Comparison of ENCODE assay signal across 8 cellular contexts in genomic region chr17:7435676-7436555, GRCh38. TPM values are rescaled to one million over a fixed set of nuclear protein-coding genes. Genes with fewer than 3 reads are reported as not detected.
DNase-seq lines count a peak whose midpoint lies in the region; ATAC-seq, FAIRE-seq and TF ChIP-seq lines count a peak whose summit lies in the region.

No MANE protein-coding gene starts in this region.

- BruUV-seq in K562 (replicated peaks; lab: Mats Ljungman, UMichigan), result TSS peak; percentile 82

- DNase-seq in activated T-cell treated with anti-CD3 and anti-CD28 coated beads for 1 hour (ENCODE audit: low read depth) (peak; percentile 36), activated T-cell treated with anti-CD3 and anti-CD28 coated beads for 4 hours (no peak), T-helper 17 cell (peak; percentile 49 to 51 (median 49)), K562 (ENCODE audit: extremely low read depth in 1 of 4, low spot score in 3 of 4) (peak; percentile 47 to 69 (median 54)), kidney tubule cell (ENCODE audit: low spot score) (peak; percentile 63), NCI-H1048 (lab: John Stamatoyannopoulos, UW) (no peak)
- peak; percentile 51 for DNase-seq in stimulated activated CD4-positive, alpha-beta T cell treated with anti-CD3 and anti-CD28 coated beads, Interleukin-4, amount 100 ng/mL, for 24 hours

- no peaks in the 10 kb centered on the region for H3K27me3 ChIP-seq in K562 (ENCODE audit: control insufficient read depth in 2 of 2, insufficient read depth in 2 of 2, low read length in 2 of 2)

- H3K79me2 ChIP-seq in K562 (ENCODE audit: control insufficient read depth, insufficient read depth, low read length), result peaks cover 7% of the 10 kb centered on the region; the same call in 2 of the 3 replicates

- no peaks in the 10 kb centered on the region for H3K9me1 ChIP-seq in K562 (ENCODE audit: control insufficient read depth, insufficient read depth, low read length)

- POLR2A ChIA-PET in K562 (lab: Yijun Ruan, JAX), result interaction anchor here (0.5 to 4.2 kb wide), 10 partner anchors 8 to 556 kb away, joined by 3 to 21 read pairs (median 4); partner anchors contain the start of genes POLR2A, SPEM2 and TP53

- H3K9me3 ChIP-seq in T-helper 17 cell (ENCODE audit: control insufficient read depth, low read length, poor library complexity, severe bottlenecking), result no peaks in the 10 kb centered on the region
- H3K9me3 ChIP-seq in K562 (replicated peaks; ENCODE audit: control insufficient read depth, insufficient read depth, low read depth, low read length), result no peaks in the 10 kb centered on the region

- peak overlapping the region; percentile 92 for H2AFZ ChIP-seq in K562 (ENCODE audit: low read depth, low read length)

- H3K36me3 Mint-ChIP-seq in T-helper 17 cell (ENCODE audit: low read depth), result peaks cover 4% of the 10 kb centered on the region

- no peak for TF ChIP-seq EP300 in K562 (IDR thresholded peaks at IDR 0.05; ENCODE audit: low read length)

- CTCF ChIA-PET in K562 (lab: Yijun Ruan, JAX; ENCODE audit: low intra/inter-chr PET ratio), result no interaction called here

- FAIRE-seq in K562 (lab: Jason Lieb, UNC), result peak; percentile 32

- intact Hi-C loops in K562 (cut with micrococcal nuclease), result loop anchor here (5.0 kb wide), 2 partner anchors 34 to 46 kb away; partner anchors contain the start of genes POLR2A, SLC35G6 and TMEM256

- H3K36me3 ChIP-seq in K562 (ENCODE audit: control insufficient read depth, insufficient read depth, low read length), result no peaks in the 10 kb centered on the region

- WGBS in K562 (ENCODE audit: insufficient coverage, low coverage, missing lambda C conversion rate), result 22% methylated on average over 19 of the region's 49 CpGs

- TF ChIP-seq RAD21 in K562 (CRISPR knock-in tag; conservative IDR thresholded peaks at IDR 0.05 in 1 of 2, IDR thresholded peaks at IDR 0.05 in 1 of 2), result peak in 1 of 2 experiments; percentile 38; a peak in 2 of 4 replicates

- TF ChIP-seq CTCF in K562 (IDR thresholded peaks at IDR 0.05 in 2 of 3, conservative IDR thresholded peaks at IDR 0.05 in 1 of 3; ENCODE audit: insufficient read depth in 2 of 3, low read depth in 1 of 3, low read length in 3 of 3), result peak in 1 of 3 experiments; percentile 25; a peak in 3 of 6 replicates

- TF ChIP-seq POLR2A in K562 (conservative IDR thresholded peaks at IDR 0.05), result peak; percentile 51; the same call in 1 of the 2 replicates

- ATAC-seq in HG03571 (IDR thresholded peaks at IDR 0.05; ENCODE audit: unreplicated experiment), result peak; percentile 17
- ATAC-seq in T-helper 17 cell, result peak; percentile 50
- ATAC-seq in K562, result peak; percentile 72

- peak overlapping the region; percentile 90 for H3K4me2 ChIP-seq in K562 (ENCODE audit: insufficient read depth, low read length)

- H3K4me1 Mint-ChIP-seq in T-helper 17 cell, result peaks cover 33% of the 10 kb centered on the region

- peaks cover 15 to 59% of the 10 kb centered on the region in 2 experiments; a peak in 4 of 5 replicates for H3K4me1 ChIP-seq in K562 (replicated peaks in 1 of 2; ENCODE audit: control insufficient read depth in 2 of 2, insufficient read depth in 2 of 2, low read length in 2 of 2)

- H3K4me3 ChIP-seq in K562, result peak overlapping the region; percentile 64

- H4K20me1 ChIP-seq in K562 (replicated peaks; ENCODE audit: control insufficient read depth, insufficient read depth, low read length), result no peaks in the 10 kb centered on the region

- in situ Hi-C loops in K562 (cut with MboI), result no loop called here

- peak overlapping the region; percentile 97 for H3K27ac Mint-ChIP-seq in T-helper 17 cell

- H3K27me3 Mint-ChIP-seq in T-helper 17 cell, result peaks cover 17% of the 10 kb centered on the region

- H3K4me3 Mint-ChIP-seq in T-helper 17 cell, result peak overlapping the region; percentile 95

- peak overlapping the region; percentile 75 for H3K27ac ChIP-seq in K562 (ENCODE audit: extremely low read depth, low read depth, low read length)

- H3K9ac ChIP-seq in K562 (ENCODE audit: insufficient read depth in 1 of 2, low read depth in 2 of 2, low read length in 2 of 2), result peak overlapping the region; percentile 64 to 90

RNA-seq across cellular contexts. Expression of gene TMEM102, which starts 0.7 kb away (rescaled TPM):
- total RNA-seq in T-helper 17 cell (10 to 100 TPM; 12.6 to 13.2 TPM), K562 (2014; rRNA removed) (5.9 and 6.7 TPM in 2 replicates), K562 (2014; rRNA removed; fragmentation: Illumina TruSeq; extraction: Trizol) (1.1 and 1.5 TPM in 2 replicates), K562 (2015; rRNA removed; fragmentation: Illumina TruSeq; extraction: Trizol) (2.7 and 3.2 TPM in 2 replicates), K562 (2021) (6.9 and 7.6 TPM in 2 replicates)
- 2.0 and 9.0 TPM in 2 replicates for total RNA-seq in K562 (2011; cell fraction: chromatin; rRNA removed; ENCODE audit: low replicate concordance)
- 8.3 and 8.8 TPM in 2 replicates for total RNA-seq in K562 (2011; cell fraction: nucleolus; rRNA removed)
- total RNA-seq in K562 (2011; cell fraction: nucleoplasm; rRNA removed), result 3.4 and 4.8 TPM in 2 replicates
- polyA plus RNA-seq in K562 (2011; rRNA removed) (1.3 and 2.5 TPM in 2 replicates), K562 (2014; fragmentation: Illumina TruSeq; extraction: Trizol) (3.0 and 5.0 TPM in 2 replicates), K562 (2014; fragmentation: Nextera tagmentation; extraction: Ambion mirVana) (under 1 TPM in 1 of 2 experiments, not detected in 1; 0.03 TPM), K562 (2014; rRNA removed) (4.0 and 4.5 TPM in 2 replicates)
- 2.4 and 5.5 TPM in 2 replicates for polyA plus RNA-seq in K562 (2011; cell fraction: cytosol; rRNA removed)
- polyA plus RNA-seq in K562 (2011; cell fraction: nucleus; rRNA removed), result 3.8 and 4.2 TPM in 2 replicates
- 4.7 and 5.8 TPM in 2 replicates for polyA plus RNA-seq in K562 (2012)
- polyA minus RNA-seq in K562 (2011; rRNA and poly(A)+ RNA removed), result 1.9 and 2.1 TPM in 2 replicates
- polyA minus RNA-seq in K562 (2011; cell fraction: cytosol; rRNA and poly(A)+ RNA removed), result 2.9 and 3.5 TPM in 2 replicates
- 5.5 and 7.4 TPM in 2 replicates for polyA minus RNA-seq in K562 (2011; cell fraction: nucleus; rRNA and poly(A)+ RNA removed)

RNA-seq across cellular contexts. Expression of gene FGF11, which starts 3.4 kb away (rescaled TPM):
- total RNA-seq in T-helper 17 cell, result 1 to 10 TPM; 2.0 to 2.6 TPM
- total RNA-seq in K562 (2011; cell fraction: chromatin; rRNA removed; ENCODE audit: low replicate concordance), result 5.6 and 12.1 TPM in 2 replicates
- 6.7 and 7.5 TPM in 2 replicates for total RNA-seq in K562 (2011; cell fraction: nucleolus; rRNA removed)
- total RNA-seq in K562 (2011; cell fraction: nucleoplasm; rRNA removed), result 7.7 and 14.8 TPM in 2 replicates
- total RNA-seq in K562 (2014; rRNA removed), result 3.0 and 3.5 TPM in 2 replicates
- 2.7 and 3.2 TPM in 2 replicates for total RNA-seq in K562 (2014; rRNA removed; fragmentation: Illumina TruSeq; extraction: Trizol)
- 2.2 and 3.3 TPM in 2 replicates for total RNA-seq in K562 (2015; rRNA removed; fragmentation: Illumina TruSeq; extraction: Trizol)
- 4.4 and 5.8 TPM in 2 replicates for total RNA-seq in K562 (2021)
- polyA plus RNA-seq in K562 (2011; rRNA removed), result 4.7 and 10.4 TPM in 2 replicates
- 5.5 and 8.1 TPM in 2 replicates for polyA plus RNA-seq in K562 (2011; cell fraction: cytosol; rRNA removed)
- 23.3 and 26.0 TPM in 2 replicates for polyA plus RNA-seq in K562 (2011; cell fraction: nucleus; rRNA removed)
- 6.5 and 7.3 TPM in 2 replicates for polyA plus RNA-seq in K562 (2012)
- polyA plus RNA-seq in K562 (2014; fragmentation: Illumina TruSeq; extraction: Trizol), result 6.1 and 7.5 TPM in 2 replicates
- polyA plus RNA-seq in K562 (2014; fragmentation: Nextera tagmentation; extraction: Ambion mirVana), result 1 to 10 TPM; 1.2 to 1.4 TPM
- 3.2 and 3.4 TPM in 2 replicates for polyA plus RNA-seq in K562 (2014; rRNA removed)
- 2.2 and 3.4 TPM in 2 replicates for polyA minus RNA-seq in K562 (2011; rRNA and poly(A)+ RNA removed)
- polyA minus RNA-seq in K562 (2011; cell fraction: cytosol; rRNA and poly(A)+ RNA removed), result 1.9 and 3.9 TPM in 2 replicates
- polyA minus RNA-seq in K562 (2011; cell fraction: nucleus; rRNA and poly(A)+ RNA removed), result 2.7 and 5.2 TPM in 2 replicates

RNA-seq across cellular contexts. Expression of gene SPEM3, which starts 7.3 kb away (rescaled TPM):
- total RNA-seq in T-helper 17 cell, result not detected
- not detected in 2 replicates for total RNA-seq in K562 (2011; cell fraction: chromatin; rRNA removed; ENCODE audit: low replicate concordance)
- total RNA-seq in K562 (2011; cell fraction: nucleolus; rRNA removed), result not detected in 2 replicates
- total RNA-seq in K562 (2011; cell fraction: nucleoplasm; rRNA removed), result not detected in 2 replicates
- not detected in 2 replicates for total RNA-seq in K562 (2014; rRNA removed)
- not detected in 2 replicates for total RNA-seq in K562 (2014; rRNA removed; fragmentation: Illumina TruSeq; extraction: Trizol)
- not detected in 2 replicates for total RNA-seq in K562 (2015; rRNA removed; fragmentation: Illumina TruSeq; extraction: Trizol)
- not detected in 2 replicates for total RNA-seq in K562 (2021)
- not detected in 2 replicates for polyA plus RNA-seq in K562 (2011; rRNA removed)
- not detected in 2 replicates for polyA plus RNA-seq in K562 (2011; cell fraction: cytosol; rRNA removed)
- polyA plus RNA-seq in K562 (2011; cell fraction: nucleus; rRNA removed), result not detected in 2 replicates
- not detected in 2 replicates for polyA plus RNA-seq in K562 (2012)
- not detected in 2 replicates for polyA plus RNA-seq in K562 (2014; fragmentation: Illumina TruSeq; extraction: Trizol)
- not detected for polyA plus RNA-seq in K562 (2014; fragmentation: Nextera tagmentation; extraction: Ambion mirVana)
- polyA plus RNA-seq in K562 (2014; rRNA removed), result not detected in 2 replicates
- not detected in 2 replicates for polyA minus RNA-seq in K562 (2011; rRNA and poly(A)+ RNA removed)
- polyA minus RNA-seq in K562 (2011; cell fraction: cytosol; rRNA and poly(A)+ RNA removed), result not detected in 2 replicates
- not detected in 2 replicates for polyA minus RNA-seq in K562 (2011; cell fraction: nucleus; rRNA and poly(A)+ RNA removed)

RNA-seq across cellular contexts. Expression of gene CHRNB1, which starts 8.9 kb away (rescaled TPM):
- total RNA-seq in T-helper 17 cell (1 to 10 TPM; 7.0 to 7.2 TPM), K562 (2014; rRNA removed) (4.7 and 5.0 TPM in 2 replicates), K562 (2014; rRNA removed; fragmentation: Illumina TruSeq; extraction: Trizol) (4.8 and 5.1 TPM in 2 replicates), K562 (2015; rRNA removed; fragmentation: Illumina TruSeq; extraction: Trizol) (6.3 and 6.6 TPM in 2 replicates), K562 (2021) (4.5 and 4.9 TPM in 2 replicates)
- total RNA-seq in K562 (2011; cell fraction: chromatin; rRNA removed; ENCODE audit: low replicate concordance), result 8.4 and 14.2 TPM in 2 replicates
- 9.3 and 9.7 TPM in 2 replicates for total RNA-seq in K562 (2011; cell fraction: nucleolus; rRNA removed)
- total RNA-seq in K562 (2011; cell fraction: nucleoplasm; rRNA removed), result 10.6 and 13.7 TPM in 2 replicates
- polyA plus RNA-seq in K562 (2011; rRNA removed) (7.5 and 7.6 TPM in 2 replicates), K562 (2014; fragmentation: Illumina TruSeq; extraction: Trizol) (11.5 and 12.3 TPM in 2 replicates), K562 (2014; fragmentation: Nextera tagmentation; extraction: Ambion mirVana) (10 to 100 TPM in 1 of 2 experiments, 1 to 10 TPM in 1; 8.2 to 11.3 TPM), K562 (2014; rRNA removed) (6.8 and 7.9 TPM in 2 replicates)
- 12.9 and 14.1 TPM in 2 replicates for polyA plus RNA-seq in K562 (2011; cell fraction: cytosol; rRNA removed)
- 5.5 and 7.4 TPM in 2 replicates for polyA plus RNA-seq in K562 (2011; cell fraction: nucleus; rRNA removed)
- polyA plus RNA-seq in K562 (2012), result 10.8 and 11.7 TPM in 2 replicates
- polyA minus RNA-seq in K562 (2011; rRNA and poly(A)+ RNA removed), result 3.7 and 4.7 TPM in 2 replicates
- 2.6 and 2.8 TPM in 2 replicates for polyA minus RNA-seq in K562 (2011; cell fraction: cytosol; rRNA and poly(A)+ RNA removed)
- polyA minus RNA-seq in K562 (2011; cell fraction: nucleus; rRNA and poly(A)+ RNA removed), result 2.2 and 3.1 TPM in 2 replicates

RNA-seq across cellular contexts. Expression of gene SPEM2, which starts 10.5 kb away (rescaled TPM):
- total RNA-seq in T-helper 17 cell (not detected), K562 (2014; rRNA removed) (not detected in 2 replicates), K562 (2014; rRNA removed; fragmentation: Illumina TruSeq; extraction: Trizol) (not detected in 2 replicates), K562 (2015; rRNA removed; fragmentation: Illumina TruSeq; extraction: Trizol) (not detected in 2 replicates), K562 (2021) (not detected in 2 replicates)
- total RNA-seq in K562 (2011; cell fraction: chromatin; rRNA removed; ENCODE audit: low replicate concordance), result not detected in 2 replicates
- total RNA-seq in K562 (2011; cell fraction: nucleolus; rRNA removed), result not detected in 2 replicates
- not detected in 2 replicates for total RNA-seq in K562 (2011; cell fraction: nucleoplasm; rRNA removed)
- polyA plus RNA-seq in K562 (2011; rRNA removed) (not detected in 2 replicates), K562 (2014; fragmentation: Illumina TruSeq; extraction: Trizol) (not detected in 2 replicates), K562 (2014; fragmentation: Nextera tagmentation; extraction: Ambion mirVana) (not detected), K562 (2014; rRNA removed) (not detected in 2 replicates)
- 0.07 TPM in 1 of 2 replicates, not detected in the other for polyA plus RNA-seq in K562 (2011; cell fraction: cytosol; rRNA removed)
- not detected in 2 replicates for polyA plus RNA-seq in K562 (2011; cell fraction: nucleus; rRNA removed)
- not detected in 2 replicates for polyA plus RNA-seq in K562 (2012)
- not detected in 2 replicates for polyA minus RNA-seq in K562 (2011; rRNA and poly(A)+ RNA removed)
- polyA minus RNA-seq in K562 (2011; cell fraction: cytosol; rRNA and poly(A)+ RNA removed), result not detected in 2 replicates
- not detected in 2 replicates for polyA minus RNA-seq in K562 (2011; cell fraction: nucleus; rRNA and poly(A)+ RNA removed)

Comparison
In these comparisons a context has a peak if more than half of its experiments do, and no peak if none do; other contexts are left out.
1. DNase-seq: peak in activated T-cell treated with anti-CD3 and anti-CD28 coated beads for 1 hour (single experiment), T-helper 17 cell (3 of 3), K562 (4 of 4), kidney tubule cell (single experiment) and stimulated activated CD4-positive, alpha-beta T cell treated with anti-CD3 and anti-CD28 coated beads, Interleukin-4, amount 100 ng/mL, for 24 hours (single experiment); none in activated T-cell treated with anti-CD3 and anti-CD28 coated beads for 4 hours (single experiment) and NCI-H1048 (single experiment).
2. ATAC-seq: peak in every context shown above with its lines; median percentile 72 in K562; 50 in T-helper 17 cell; 17 in HG03571.